ENCODE assay signal across 20 cellular contexts in the genomic region with DNA sequence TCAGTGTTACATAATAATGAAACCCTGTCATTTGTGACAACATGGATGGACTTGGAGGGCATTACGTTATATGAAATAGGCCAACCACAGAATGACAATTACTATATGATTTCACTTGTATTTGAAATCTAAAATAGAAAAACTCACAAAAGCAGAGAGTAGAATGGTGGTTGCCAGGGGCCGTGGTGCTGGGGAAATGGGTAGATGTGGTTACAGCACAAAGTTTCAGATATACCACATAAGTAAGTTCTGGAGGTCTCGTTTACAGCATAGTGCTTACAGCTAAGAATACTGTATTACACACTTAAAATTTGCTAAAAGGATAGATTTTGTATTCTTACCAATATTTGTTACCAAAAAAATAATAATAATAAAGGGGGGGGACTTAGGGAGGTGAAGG. TPM values are rescaled to one million over a fixed set of nuclear protein-coding genes. Genes with fewer than 3 reads are reported as not detected.
"Had no signal": no experiment of that assay in that cellular context is flagged by ENCODE, and none has a peak within 500 bp of the region (broad histone marks: within the 10 kb centered on the region; RNA-seq: fewer than 3 reads in every experiment).

No MANE protein-coding gene starts in this region.

RNA-seq across cellular contexts. Expression of a gene that starts 3.3 kb away (rescaled TPM):
- total RNA-seq: dermis microvascular lymphatic vessel endothelial cell; endodermal cell; esophagus mucosa; esophagus squamous epithelium; gastrocnemius medialis; glomerular endothelial cell; heart right ventricle; kidney epithelial cell; left cardiac atrium; left lung; left ventricle myocardium superior; lower leg skin; lower lobe of right lung; lung microvascular endothelial cell; mesenteric fat pad; mesothelial cell of epicardium; mucosa of descending colon; myocyte; naive thymus-derived CD8-positive, alpha-beta T cell had no signal
- polyA plus RNA-seq: heart right ventricle; keratinocyte; naive thymus-derived CD8-positive, alpha-beta T cell had no signal

RNA-seq across cellular contexts. Expression of a gene that starts 48.6 kb away (rescaled TPM):
- total RNA-seq: dermis microvascular lymphatic vessel endothelial cell; endodermal cell; esophagus mucosa; esophagus squamous epithelium; gastrocnemius medialis; glomerular endothelial cell; heart right ventricle; kidney epithelial cell; left cardiac atrium; left lung; left ventricle myocardium superior; lower leg skin; lower lobe of right lung; lung microvascular endothelial cell; mesenteric fat pad; mesothelial cell of epicardium; mucosa of descending colon; myocyte; naive thymus-derived CD8-positive, alpha-beta T cell had no signal
- polyA plus RNA-seq: heart right ventricle; keratinocyte; naive thymus-derived CD8-positive, alpha-beta T cell had no signal
